ENCODE assay signal across 20 cellular contexts in the genomic region with DNA sequence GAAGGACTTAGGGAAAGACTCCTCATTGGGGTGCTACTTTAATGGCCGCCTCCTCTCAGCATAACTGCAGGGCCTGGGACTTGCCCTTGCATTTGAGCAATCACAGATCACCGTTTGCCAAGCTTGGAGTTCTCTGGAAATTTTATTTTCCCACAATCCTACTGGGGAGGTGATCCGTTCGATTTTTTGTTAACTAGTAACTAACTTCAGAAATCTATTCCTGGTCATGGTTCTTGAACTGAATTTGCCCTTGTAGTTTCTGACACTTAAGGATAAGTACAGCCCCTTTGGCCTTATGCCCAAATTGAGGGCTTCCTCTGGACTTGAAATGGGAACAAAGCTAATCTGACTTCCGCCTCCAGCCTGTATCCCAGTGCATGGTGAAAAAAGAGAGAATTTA.
DNase-seq lines count a peak whose midpoint lies in the region; ATAC-seq and TF ChIP-seq lines count a peak whose summit lies in the region.
"Had no signal": no experiment of that assay in that cellular context is flagged by ENCODE, and none has a peak within 500 bp of the region (broad histone marks: within the 10 kb centered on the region; RNA-seq: fewer than 3 reads in every experiment).

No MANE protein-coding gene starts in this region.

- no peaks in the 10 kb centered on the region for H3K36me3 ChIP-seq in heart left ventricle
- H3K36me3 ChIP-seq in lung (ENCODE audit: control insufficient read depth in 2 of 2, insufficient read depth in 2 of 2, low read length in 2 of 2): no peaks in the 10 kb centered on the region
- H3K36me3 ChIP-seq: colonic mucosa, sigmoid colon, thoracic aorta had no signal

- no peak for TF ChIP-seq CTCF in heart left ventricle (IDR thresholded peaks at IDR 0.05)
- TF ChIP-seq CTCF in lung (IDR thresholded peaks at IDR 0.05; ENCODE audit: control extremely low read depth, extremely low read depth): no peak

- POLR2A ChIA-PET in activated CD4-positive, alpha-beta T cell treated with anti-CD3 and anti-CD28 coated beads, Interleukin-2, amount 10 ng/mL, durations not matched to agents 7 days and 5 days (lab: Charles Lee): interaction anchor here (0.6 kb wide), 1 partner anchor 385 kb away, joined by 3 read pairs; no protein-coding TSS in a partner anchor

- DNase-seq in CD1c-positive myeloid dendritic cell (ENCODE audit: extremely low spot score) (peak; percentile 59), OCI-M1 (lab: John Stamatoyannopoulos, UW) (peak; percentile 8), heart left ventricle (peak in 3 of 5 donors; percentile 53 to 72 (median 63)), lung (ENCODE audit: low spot score) (peak; percentile 84), DMS153 (lab: John Stamatoyannopoulos, UW) (no peak), COLO668 (lab: John Stamatoyannopoulos, UW; ENCODE audit: unreplicated experiment) (no peak)
- no peak for DNase-seq in activated CD4-positive, alpha-beta T cell treated with anti-CD3 and anti-CD28 coated beads, Interleukin-2, amount 10 ng/mL, durations not matched to agents 7 days and 5 days
- DNase-seq: activated CD4-positive, alpha-beta T cell treated with anti-CD3 and anti-CD28 coated beads, Interleukin-2, amount 50 U/mL, for 1 hour; activated CD8-positive, alpha-beta memory T cell treated with anti-CD3 and anti-CD28 coated beads, Interleukin-2, amount 50 U/mL, for 4 hours; colonic mucosa; mammary epithelial cell; NCI-H1930; NCI-H510A; nucleus accumbens; sigmoid colon had no signal

- H3K27ac Mint-ChIP-seq in activated CD4-positive, alpha-beta T cell treated with anti-CD3 and anti-CD28 coated beads, Interleukin-2, amount 10 ng/mL, durations not matched to agents 7 days and 5 days: no peak overlapping the region
- H3K27ac Mint-ChIP-seq: brain; CD14-positive monocyte; stimulated activated effector memory CD8-positive, alpha-beta T cell treated with anti-CD3 and anti-CD28 coated beads, Interleukin-12 subunit alpha, Interleukin-12 subunit beta, amount 100 ng/mL, for 72 hours had no signal

- no peak overlapping the region for H3K4me3 Mint-ChIP-seq in activated CD4-positive, alpha-beta T cell treated with anti-CD3 and anti-CD28 coated beads, Interleukin-2, amount 10 ng/mL, durations not matched to agents 7 days and 5 days
- H3K4me3 Mint-ChIP-seq: brain; CD14-positive monocyte; stimulated activated effector memory CD8-positive, alpha-beta T cell treated with anti-CD3 and anti-CD28 coated beads, Interleukin-12 subunit alpha, Interleukin-12 subunit beta, amount 100 ng/mL, for 72 hours had no signal

- H3K36me3 Mint-ChIP-seq in activated CD4-positive, alpha-beta T cell treated with anti-CD3 and anti-CD28 coated beads, Interleukin-2, amount 10 ng/mL, durations not matched to agents 7 days and 5 days (ENCODE audit: low read depth): no peaks in the 10 kb centered on the region
- H3K36me3 Mint-ChIP-seq: brain; stimulated activated effector memory CD8-positive, alpha-beta T cell treated with anti-CD3 and anti-CD28 coated beads, Interleukin-12 subunit alpha, Interleukin-12 subunit beta, amount 100 ng/mL, for 72 hours had no signal

- H3K27ac ChIP-seq in heart left ventricle: peak overlapping the region in 1 of 12 donors; percentile 21
- peak overlapping the region in 1 of 2 donors; percentile 37 for H3K27ac ChIP-seq in lung (ENCODE audit: low read depth in 1 of 2, low read length in 1 of 2)
- H3K27ac ChIP-seq: colonic mucosa, sigmoid colon, thoracic aorta had no signal

- intact Hi-C loops in heart left ventricle (cut with DNase I): no loop called here

- peaks cover 22% of the 10 kb centered on the region for H3K9me3 Mint-ChIP-seq in activated CD4-positive, alpha-beta T cell treated with anti-CD3 and anti-CD28 coated beads, Interleukin-2, amount 10 ng/mL, durations not matched to agents 7 days and 5 days

- CTCF ChIA-PET in activated CD4-positive, alpha-beta T cell treated with anti-CD3 and anti-CD28 coated beads, Interleukin-2, amount 10 ng/mL, durations not matched to agents 7 days and 5 days (lab: Charles Lee): interaction anchor here (0.5 to 5.3 kb wide), 3 partner anchors 10 to 59 kb away, joined by 3 to 36 read pairs (median 8); no protein-coding TSS in a partner anchor

- WGBS in heart left ventricle, 4 donors: 52 to 79% (median 59%) methylated on average over 5 of the region's 5 CpGs
- 51 to 65% methylated on average over 5 of the region's 5 CpGs for WGBS in lung, 2 donors

- H3K4me3 ChIP-seq in heart left ventricle (no peak overlapping the region), lung (no peak overlapping the region)
- H3K4me3 ChIP-seq: colonic mucosa, sigmoid colon, thoracic aorta had no signal

- H3K4me1 Mint-ChIP-seq in activated CD4-positive, alpha-beta T cell treated with anti-CD3 and anti-CD28 coated beads, Interleukin-2, amount 10 ng/mL, durations not matched to agents 7 days and 5 days: peaks cover 5% of the 10 kb centered on the region

- H3K27me3 ChIP-seq in heart left ventricle (peaks cover 0 to 4% (median 0%) of the 10 kb centered on the region in 9 donors), lung (ENCODE audit: control insufficient read depth, insufficient read depth) (no peaks in the 10 kb centered on the region)
- H3K27me3 ChIP-seq: colonic mucosa, sigmoid colon had no signal

- ATAC-seq in heart left ventricle (peak in 3 of 4 donors; percentile 55 to 75 (median 59)), lung (ENCODE audit: insufficient read depth, low FRiP score) (peak; percentile 5), GM18858 (IDR thresholded peaks at IDR 0.05; ENCODE audit: unreplicated experiment) (no peak)
- ATAC-seq: stimulated activated effector memory CD8-positive, alpha-beta T cell treated with anti-CD3 and anti-CD28 coated beads, Interleukin-12 subunit alpha, Interleukin-12 subunit beta, amount 100 ng/mL, for 72 hours had no signal

- peaks cover 8% of the 10 kb centered on the region for H3K27me3 Mint-ChIP-seq in activated CD4-positive, alpha-beta T cell treated with anti-CD3 and anti-CD28 coated beads, Interleukin-2, amount 10 ng/mL, durations not matched to agents 7 days and 5 days

- no peak for TF ChIP-seq POLR2A in heart left ventricle (IDR thresholded peaks at IDR 0.05)

- H3K9me3 ChIP-seq in heart left ventricle (peaks cover 0 to 16% (median 3%) of the 10 kb centered on the region in 12 donors), lung (ENCODE audit: control insufficient read depth in 2 of 2, insufficient read depth in 1 of 2, low read length in 1 of 2) (peaks cover 0 to 2% of the 10 kb centered on the region in 2 donors)
- H3K9me3 ChIP-seq: colonic mucosa had no signal

- H3K4me1 ChIP-seq in heart left ventricle (peaks cover 0 to 12% (median 7%) of the 10 kb centered on the region in 12 donors), lung (ENCODE audit: control insufficient read depth in 2 of 2, insufficient read depth in 2 of 2, low read length in 2 of 2) (peaks cover 0 to 10% of the 10 kb centered on the region in 2 donors)
- H3K4me1 ChIP-seq: colonic mucosa, sigmoid colon had no signal

Comparison
In these comparisons a context has a peak if more than half of its experiments do, and no peak if none do; other contexts are left out.
1. DNase-seq: peak in CD1c-positive myeloid dendritic cell (single experiment), OCI-M1 (single experiment), heart left ventricle (3 of 5) and lung (single experiment); none in activated CD4-positive, alpha-beta T cell treated with anti-CD3 and anti-CD28 coated beads, Interleukin-2, amount 10 ng/mL, durations not matched to agents 7 days and 5 days (single experiment), DMS153 (single experiment) and COLO668 (single experiment).